8 cellular contexts compared by ENCODE assay signal in genomic region chr12:76085159-76085868, GRCh38. TPM values are rescaled to one million over a fixed set of nuclear protein-coding genes. Genes with fewer than 3 reads are reported as not detected.
A peak's percentile ranks its signal among the peaks of the same experiment; 100 is the strongest.
DNase-seq lines count a peak whose midpoint lies in the region; ATAC-seq and TF ChIP-seq lines count a peak whose summit lies in the region.

No MANE protein-coding gene starts in this region.

- H3K9me3 Mint-ChIP-seq in IgD-negative memory B cell, result no peaks in the 10 kb centered on the region

- H3K4me1 Mint-ChIP-seq in IgD-negative memory B cell, result peaks cover 32 to 41% (median 38%) of the 10 kb centered on the region in 3 donors

- H3K4me3 ChIP-seq in WI38 (ENCODE audit: low read depth, low read length) (peak overlapping the region; percentile 89), endocrine pancreas (ENCODE audit: control insufficient read depth, insufficient read depth, low read length) (peak overlapping the region; percentile 91), muscle layer of duodenum (ENCODE audit: low read depth in 1 of 2, low read length in 2 of 2) (peak overlapping the region; percentile 80 to 89), tibial nerve (peak overlapping the region; percentile 64 to 92 (median 82))

- no peaks in the 10 kb centered on the region for H3K36me3 Mint-ChIP-seq in IgD-negative memory B cell

- H3K4me1 ChIP-seq in endocrine pancreas (ENCODE audit: control insufficient read depth, insufficient read depth, low read length) (peaks cover 11% of the 10 kb centered on the region), muscle layer of duodenum (ENCODE audit: control insufficient read depth in 1 of 2, insufficient read depth in 2 of 2, low read length in 2 of 2) (peaks cover 4 to 19% of the 10 kb centered on the region in 2 donors), tibial nerve (peaks cover 0 to 42% (median 15%) of the 10 kb centered on the region in 4 donors)

- H3K27ac Mint-ChIP-seq in IgD-negative memory B cell, result peak overlapping the region; percentile 97 to 100 (median 100)

- H3K27me3 Mint-ChIP-seq in IgD-negative memory B cell, result no peaks in the 10 kb centered on the region

- H3K27ac ChIP-seq in muscle layer of duodenum (ENCODE audit: low read length) (peak overlapping the region; percentile 89), tibial nerve (peak overlapping the region; percentile 86 to 99 (median 98))

- 3 to 5% methylated on average over 23 of the region's 23 CpGs for WGBS in tibial nerve, 2 donors

- DNase-seq in DMS 273 (lab: John Stamatoyannopoulos, UW; ENCODE audit: unreplicated experiment) (peak; percentile 31), DMS 273 treated with DMSO at 0.1 percent for 48 hours (lab: John Stamatoyannopoulos, UW) (no peak), tibial nerve (ENCODE audit: low spot score in 2 of 2) (no peak)

- TF ChIP-seq EP300 in tibial nerve (IDR thresholded peaks at IDR 0.05), result no peak

- TF ChIP-seq CTCF in WI38 (IDR thresholded peaks at IDR 0.05; ENCODE audit: low read depth, low read length), result no peak
- peak in 3 of 5 experiments; percentile 8 to 22 (median 16) for TF ChIP-seq CTCF in tibial nerve (IDR thresholded peaks at IDR 0.05)

- peak overlapping the region; percentile 97 to 100 (median 100) for H3K4me3 Mint-ChIP-seq in IgD-negative memory B cell

- H3K36me3 ChIP-seq in endocrine pancreas (ENCODE audit: control insufficient read depth, insufficient read depth, low read length) (no peaks in the 10 kb centered on the region), muscle layer of duodenum (ENCODE audit: control insufficient read depth in 1 of 2, insufficient read depth in 2 of 2, low read length in 2 of 2) (peaks cover 0 to 6% of the 10 kb centered on the region in 2 donors), tibial nerve (peaks cover 0 to 5% (median 0%) of the 10 kb centered on the region in 3 donors)

- H3K9me3 ChIP-seq in endocrine pancreas (ENCODE audit: control insufficient read depth, low read length) (no peaks in the 10 kb centered on the region), muscle layer of duodenum (ENCODE audit: control insufficient read depth in 1 of 2, low read length in 2 of 2) (no peaks in the 10 kb centered on the region), tibial nerve (no peaks in the 10 kb centered on the region)

- no peak for TF ChIP-seq POLR2A in tibial nerve (IDR thresholded peaks at IDR 0.05)

- H3K9ac ChIP-seq in endocrine pancreas (ENCODE audit: control insufficient read depth, insufficient read depth, low read length), result peak overlapping the region; percentile 65

- H3K27me3 ChIP-seq in endocrine pancreas (ENCODE audit: control insufficient read depth, insufficient read depth, low read length) (no peaks in the 10 kb centered on the region), muscle layer of duodenum (ENCODE audit: low read depth, low read length) (no peaks in the 10 kb centered on the region), tibial nerve (no peaks in the 10 kb centered on the region)

- ATAC-seq in GM21447 (IDR thresholded peaks at IDR 0.05; ENCODE audit: unreplicated experiment), result peak; percentile 23

RNA-seq across cellular contexts. Expression of gene NAP1L1, which starts 0.8 kb away (rescaled TPM):
- polyA plus RNA-seq in IgD-negative memory B cell, result 223 TPM
- 100 to 1,000 TPM; 325 to 541 (median 390) TPM for total RNA-seq in tibial nerve

RNA-seq across cellular contexts. Expression of gene PHLDA1, which starts 53.7 kb away (rescaled TPM):
- 0.08 TPM for polyA plus RNA-seq in IgD-negative memory B cell
- total RNA-seq in tibial nerve, result 10 to 100 TPM; 23.6 to 34.9 (median 30.7) TPM
